Comparison of ENCODE assay signal across 13 cellular contexts in genomic region chr1:109782514-109782913, GRCh38. TPM values are rescaled to one million over a fixed set of nuclear protein-coding genes. Genes with fewer than 3 reads are reported as not detected.
DNase-seq lines count a peak whose midpoint lies in the region; TF ChIP-seq lines count a peak whose summit lies in the region.
"Had no signal": no experiment of that assay in that cellular context is flagged by ENCODE, and none has a peak within 500 bp of the region (broad histone marks: within the 10 kb centered on the region; RNA-seq: fewer than 3 reads in every experiment).

No MANE protein-coding gene starts in this region.

- H3K4me1 ChIP-seq in left ventricle myocardium inferior (peaks cover 24% of the 10 kb centered on the region), subcutaneous abdominal adipose tissue (ENCODE audit: control insufficient read depth in 5 of 5, insufficient read depth in 5 of 5, low read length in 5 of 5) (peaks cover 18 to 51% (median 48%) of the 10 kb centered on the region in 5 donors)

- peaks cover 9% of the 10 kb centered on the region for H3K9me3 ChIP-seq in left ventricle myocardium inferior (replicated peaks)
- peaks cover 0 to 6% (median 0%) of the 10 kb centered on the region in 5 donors for H3K9me3 ChIP-seq in subcutaneous abdominal adipose tissue (ENCODE audit: control insufficient read depth in 5 of 5, low read length in 5 of 5)

- no peak for TF ChIP-seq CTCF in left ventricle myocardium inferior (IDR thresholded peaks at IDR 0.05; ENCODE audit: borderline replicate concordance)

- no peaks in the 10 kb centered on the region for H3K27me3 ChIP-seq in left ventricle myocardium inferior (ENCODE audit: low read depth)
- H3K27me3 ChIP-seq in subcutaneous abdominal adipose tissue (ENCODE audit: control insufficient read depth in 5 of 5, insufficient read depth in 4 of 5, low read length in 5 of 5), result no peaks in the 10 kb centered on the region

- no peak overlapping the region for H3K27ac ChIP-seq in left ventricle myocardium inferior (replicated peaks)
- H3K27ac ChIP-seq in subcutaneous abdominal adipose tissue (ENCODE audit: low read depth, low read length), result peak overlapping the region; percentile 72

- DNase-seq in GM04503 (ENCODE audit: low read depth), result peak; percentile 77
- peak; percentile 27 for DNase-seq in RPMI7951 (ENCODE audit: low read depth)
- DNase-seq in left ventricle myocardium inferior, result peak; percentile 4
- no peak for DNase-seq in NCI-H510A treated with DMSO at 0.1 percent for 48 hours (lab: John Stamatoyannopoulos, UW)
- no peak for DNase-seq in NCI-H1436 treated with DMSO at 0.1 percent for 48 hours (lab: John Stamatoyannopoulos, UW)
- no peak for DNase-seq in activated T-cell treated with anti-CD3 and anti-CD28 coated beads, Interleukin-2, amount 50 U/mL, for 48 hours
- DNase-seq: Calu3, H7, NCI-H1092 treated with DMSO at 0.1 percent for 48 hours had no signal

- intact Hi-C loops in left ventricle myocardium inferior (cut with micrococcal nuclease), result no loop called here

- H3K36me3 ChIP-seq in left ventricle myocardium inferior (no peaks in the 10 kb centered on the region), subcutaneous abdominal adipose tissue (ENCODE audit: control insufficient read depth in 5 of 5, insufficient read depth in 5 of 5, low read length in 5 of 5) (no peaks in the 10 kb centered on the region)

- H3K4me3 ChIP-seq in left ventricle myocardium inferior (no peak overlapping the region), subcutaneous abdominal adipose tissue (ENCODE audit: low read depth in 1 of 5, low read length in 5 of 5) (no peak overlapping the region)

- H3K9ac ChIP-seq in subcutaneous abdominal adipose tissue (ENCODE audit: low read length in 5 of 5), result peak overlapping the region in 1 of 5 donors; percentile 21

RNA-seq across cellular contexts. Expression of gene EPS8L3, which starts 18.8 kb away (rescaled TPM):
- total RNA-seq in RPMI7951 (2014; rRNA removed; shearing (Covaris generic)), result not detected in 2 replicates
- total RNA-seq in left ventricle myocardium inferior, result 0.11 TPM
- total RNA-seq: activated T-helper 1 cell treated with anti-CD3 and anti-CD28 coated beads, Interleukin-12 subunit alpha, Interleukin-12 subunit beta, Interleukin-2, Interleukin-4 antibody, amounts not matched to agents 30 ng/mL and 10 ng/mL and 1 ng/mL, durations not matched to agents 14 hours and 24 hours and 36 hours; bronchial epithelial cell; H7; renal cortical epithelial cell had no signal

RNA-seq across cellular contexts. Expression of gene GSTM3, which starts 41.7 kb away (rescaled TPM):
- total RNA-seq in RPMI7951 (2014; rRNA removed; shearing (Covaris generic)), result 229 and 247 TPM in 2 replicates
- total RNA-seq in left ventricle myocardium inferior, result 93.7 TPM

Comparison
In these comparisons a context has a peak if more than half of its experiments do, and no peak if none do; other contexts are left out.
1. DNase-seq: peak in GM04503 (single experiment), RPMI7951 (single experiment) and left ventricle myocardium inferior (single experiment); none in NCI-H510A treated with DMSO at 0.1 percent for 48 hours (single experiment), NCI-H1436 treated with DMSO at 0.1 percent for 48 hours (single experiment) and activated T-cell treated with anti-CD3 and anti-CD28 coated beads, Interleukin-2, amount 50 U/mL, for 48 hours (0 of 2).